Comparison of ENCODE assay signal across 20 cellular contexts in the genomic region with DNA sequence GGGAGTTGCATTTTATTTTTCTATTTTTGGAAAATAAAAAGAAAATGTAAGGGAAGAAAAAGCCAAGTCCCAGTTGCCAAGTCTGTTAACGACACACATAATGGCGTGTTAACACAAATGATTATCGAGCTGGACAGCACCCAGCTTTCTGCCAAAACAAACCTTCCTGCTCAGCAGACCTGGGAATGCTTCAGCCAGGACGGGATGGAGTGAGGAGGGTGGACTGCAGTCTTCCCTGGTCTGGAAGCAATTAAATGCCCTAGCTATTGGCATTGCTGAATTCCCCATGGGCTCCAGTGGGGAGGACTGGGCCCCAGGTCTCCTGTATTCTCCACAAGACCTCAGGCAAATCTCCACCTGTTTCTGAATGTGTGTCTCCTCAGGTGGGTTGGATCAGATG.
"Had no signal": no experiment of that assay in that cellular context is flagged by ENCODE, and none has a peak within 500 bp of the region (broad histone marks: within the 10 kb centered on the region; RNA-seq: fewer than 3 reads in every experiment).

No MANE protein-coding gene starts in this region.

- ATAC-seq: activated CD8-positive, alpha-beta memory T cell treated with anti-CD3 and anti-CD28 coated beads, Interleukin-2, amount 10 ng/mL, durations not matched to agents 7 days and 5 days; activated CD8-positive, alpha-beta T cell treated with anti-CD3 and anti-CD28 coated beads for 36 hours; gastroesophageal sphincter; left colon; sciatic nerve; stimulated activated memory B cell treated with anti-CD40 and anti-IgM and Interleukin-4, amounts not matched to agents 10 μg/mL and 1 μg/mL and 100 μg/mL, for 72 hours had no signal

- H3K27me3 ChIP-seq: gastroesophageal sphincter, testis had no signal

- H3K4me1 ChIP-seq: testis had no signal

- H3K9me3 ChIP-seq: testis had no signal

- H3K27ac ChIP-seq: gastroesophageal sphincter, testis, WERI-Rb-1 had no signal

- DNase-seq: activated CD4-positive, alpha-beta T cell treated with anti-CD3 and anti-CD28 coated beads, Interleukin-2, amount 10 ng/mL, durations not matched to agents 7 days and 5 days; activated CD4-positive, CD25-positive, alpha-beta regulatory T cell treated with anti-CD3 and anti-CD28 coated beads, Interleukin-2, amount 50 U/mL, for 72 hours; activated CD8-positive, alpha-beta memory T cell treated with anti-CD3 and anti-CD28 coated beads, Interleukin-2, amount 10 ng/mL, durations not matched to agents 7 days and 5 days; activated CD8-positive, alpha-beta T cell treated with anti-CD3 and anti-CD28 coated beads for 36 hours; activated gamma-delta T cell treated with Interleukin-2 at 50 U/mL for 16 hours; anterior cingulate cortex; head of caudate nucleus; islet precursor cell; left colon; nephron progenitor cell; nucleus accumbens; posterior cingulate gyrus; small intestine; stimulated activated CD4-positive, alpha-beta T cell treated with anti-CD3 and anti-CD28 coated beads, Interleukin-2, amount 100 ng/mL, for 24 hours; T-helper 1 cell; testis; WERI-Rb-1 had no signal

- H3K36me3 ChIP-seq: gastroesophageal sphincter, WERI-Rb-1 had no signal

- H3K4me3 ChIP-seq: gastroesophageal sphincter, testis had no signal
